35 cellular contexts compared by ENCODE assay signal in genomic region chr6:123427008-123427407, GRCh38.
"Had no signal": no experiment of that assay in that cellular context is flagged by ENCODE, and none has a peak within 500 bp of the region (broad histone marks: within the 10 kb centered on the region; RNA-seq: fewer than 3 reads in every experiment).

No MANE protein-coding gene starts in this region.

- FAIRE-seq: astrocyte, bronchial epithelial cell had no signal

- DNase-seq: activated effector memory CD4-positive, alpha-beta T cell treated with anti-CD3 and anti-CD28 coated beads, Interleukin-2, amount 50 U/mL, for 16 hours; activated effector memory CD4-positive, alpha-beta T cell treated with Interleukin-2 at 50 U/mL for 16 hours; activated gamma-delta T cell; activated gamma-delta T cell treated with Interleukin-2 at 50 U/mL for 16 hours; activated naive CD4-positive, alpha-beta T cell; activated naive CD4-positive, alpha-beta T cell treated with anti-CD3 and anti-CD28 coated beads for 36 hours; activated naive CD4-positive, alpha-beta T cell treated with anti-CD3 and anti-CD28 coated beads, Interleukin-2, amount 10 ng/mL, durations not matched to agents 7 days and 5 days; activated naive CD4-positive, alpha-beta T cell treated with anti-CD3 and anti-CD28 coated beads, Interleukin-2, amount 50 U/mL, for 16 hours; activated naive CD4-positive, alpha-beta T cell treated with Interleukin-2 at 50 U/mL for 16 hours; activated naive CD8-positive, alpha-beta T cell treated with anti-CD3 and anti-CD28 coated beads for 36 hours; activated naive CD8-positive, alpha-beta T cell treated with anti-CD3 and anti-CD28 coated beads, Interleukin-2, amount 10 ng/mL, durations not matched to agents 7 days and 5 days; activated naive CD8-positive, alpha-beta T cell treated with anti-CD3 and anti-CD28 coated beads, Interleukin-2, amount 50 U/mL, for 24 hours; activated T-cell treated with anti-CD3 and anti-CD28 coated beads for 4 hours; activated T-cell treated with anti-CD3 and anti-CD28 coated beads, Interleukin-2, amount 50 U/mL, for 1 hour; activated T-cell treated with anti-CD3 and anti-CD28 coated beads, Interleukin-2, amount 50 U/mL, for 24 hours; activated T-cell treated with anti-CD3 and anti-CD28 coated beads, Interleukin-2, amount 50 U/mL, for 4 hours; activated T-cell treated with anti-CD3 and anti-CD28 coated beads, Interleukin-2, amount 50 U/mL, for 48 hours; activated T-cell treated with anti-CD3 and anti-CD28 coated beads, Interleukin-2, amount 50 U/mL, for 72 hours; adrenal gland; amniotic stem cell; amygdala; anterior cingulate cortex; aorta; body of pancreas; brain microvascular endothelial cell; caudate nucleus; central memory CD4-positive, alpha-beta T cell; cerebellar nuclear complex had no signal

- H3K9me3 ChIP-seq: adrenal gland, ascending aorta, body of pancreas, breast epithelium had no signal

- H3K27me3 ChIP-seq: adrenal gland, ascending aorta, body of pancreas, brain microvascular endothelial cell, breast epithelium, cardiac muscle cell had no signal

- ATAC-seq: activated naive CD4-positive, alpha-beta T cell treated with anti-CD3 and anti-CD28 coated beads, Interleukin-2, amount 50 U/mL, for 72 hours; activated naive CD8-positive, alpha-beta T cell treated with anti-CD3 and anti-CD28 coated beads, Interleukin-2, amount 50 U/mL, for 24 hours; activated T-cell treated with anti-CD3 and anti-CD28 coated beads, Interleukin-2, amount 50 U/mL, for 4 hours; activated T-cell treated with anti-CD3 and anti-CD28 coated beads, Interleukin-2, amount 50 U/mL, for 72 hours; activated T-helper 17 cell treated with anti-CD3 and anti-CD28 coated beads, Interleukin-2, amount 50 U/mL, for 72 hours; body of pancreas had no signal

- H3K4me1 ChIP-seq: adrenal gland, ascending aorta, body of pancreas, breast epithelium had no signal

- H3K27ac ChIP-seq: adrenal gland, ascending aorta, body of pancreas, brain microvascular endothelial cell, breast epithelium had no signal

- H3K36me3 ChIP-seq: adrenal gland, ascending aorta, brain microvascular endothelial cell, breast epithelium, cardiac muscle cell had no signal

- H3K4me3 ChIP-seq: adrenal gland, ascending aorta, body of pancreas, breast epithelium, cardiac muscle cell had no signal
